18 cellular contexts compared by ENCODE assay signal in genomic region chrX:16469870-16470269, GRCh38.
DNase-seq lines count a peak whose midpoint lies in the region; ATAC-seq and TF ChIP-seq lines count a peak whose summit lies in the region.
"Had no signal": no experiment of that assay in that cellular context is flagged by ENCODE, and none has a peak within 500 bp of the region (broad histone marks: within the 10 kb centered on the region; RNA-seq: fewer than 3 reads in every experiment).

No MANE protein-coding gene starts in this region.

- H3K27ac ChIP-seq in A673 (ENCODE audit: low read depth, low read length, poor library complexity, severe bottlenecking) (no peak overlapping the region), OCI-LY1 (ENCODE audit: low read depth, low read length, poor library complexity, severe bottlenecking) (no peak overlapping the region), endodermal cell (ENCODE audit: low read depth, low read length) (no peak overlapping the region), hepatocyte (no peak overlapping the region)
- H3K27ac ChIP-seq in naive thymus-derived CD4-positive, alpha-beta T cell (ENCODE audit: low read depth, low read length) = no peak overlapping the region
- H3K27ac ChIP-seq: ascending aorta, SK-N-MC had no signal

- H3K27ac Mint-ChIP-seq in endodermal cell (no peak overlapping the region), type B pancreatic cell (no peak overlapping the region)
- H3K27ac Mint-ChIP-seq in naive thymus-derived CD4-positive, alpha-beta T cell = no peak overlapping the region
- H3K27ac Mint-ChIP-seq: activated CD4-positive, alpha-beta T cell treated with anti-CD3 and anti-CD28 coated beads, Interleukin-2, amount 10 ng/mL, durations not matched to agents 7 days and 5 days; IgD-negative memory B cell had no signal

- H3K9me3 Mint-ChIP-seq in endodermal cell = peaks cover 5% of the 10 kb centered on the region
- H3K9me3 Mint-ChIP-seq in naive thymus-derived CD4-positive, alpha-beta T cell = no peaks in the 10 kb centered on the region
- H3K9me3 Mint-ChIP-seq in type B pancreatic cell = no peaks in the 10 kb centered on the region
- H3K9me3 Mint-ChIP-seq: activated CD4-positive, alpha-beta T cell treated with anti-CD3 and anti-CD28 coated beads, Interleukin-2, amount 10 ng/mL, durations not matched to agents 7 days and 5 days; IgD-negative memory B cell had no signal

- H3K4me1 Mint-ChIP-seq in endodermal cell (peaks cover 26% of the 10 kb centered on the region), type B pancreatic cell (ENCODE audit: unreplicated experiment) (peaks cover 9% of the 10 kb centered on the region)
- peaks cover 0 to 22% (median 6%) of the 10 kb centered on the region in 7 donors for H3K4me1 Mint-ChIP-seq in naive thymus-derived CD4-positive, alpha-beta T cell
- H3K4me1 Mint-ChIP-seq: IgD-negative memory B cell had no signal

- H3K36me3 Mint-ChIP-seq in endodermal cell (ENCODE audit: low read depth) (peaks cover 23% of the 10 kb centered on the region), type B pancreatic cell (no peaks in the 10 kb centered on the region)
- no peaks in the 10 kb centered on the region for H3K36me3 Mint-ChIP-seq in naive thymus-derived CD4-positive, alpha-beta T cell
- H3K36me3 Mint-ChIP-seq: IgD-negative memory B cell had no signal

- CTCF ChIA-PET in A673 (lab: Charles Lee) = interaction anchor here (0.7 kb wide), 1 partner anchor 233 kb away, joined by 8 read pairs; no protein-coding TSS in a partner anchor
- CTCF ChIA-PET in naive thymus-derived CD4-positive, alpha-beta T cell (lab: Charles Lee) = no interaction called here

- WGBS in endodermal cell (ENCODE audit: insufficient coverage in 1 of 2, insufficient read length in 1 of 2), 2 experiments = 94% methylated on average over 5 of the region's 5 CpGs; no CpG with 5 or more reads in 1 of the 2 experiments
- WGBS in hepatocyte (ENCODE audit: low lambda C conversion rate, missing lambda C conversion rate) = 91% methylated on average over 5 of the region's 5 CpGs

- H3K9me3 ChIP-seq in A673 (ENCODE audit: low read depth, low read length, poor library complexity, severe bottlenecking) (no peaks in the 10 kb centered on the region), OCI-LY1 (ENCODE audit: low read length) (no peaks in the 10 kb centered on the region), endodermal cell (ENCODE audit: control insufficient read depth, low read length) (no peaks in the 10 kb centered on the region), hepatocyte (ENCODE audit: low read depth) (no peaks in the 10 kb centered on the region)
- no peaks in the 10 kb centered on the region for H3K9me3 ChIP-seq in naive thymus-derived CD4-positive, alpha-beta T cell (ENCODE audit: control insufficient read depth in 2 of 3, low read length in 3 of 3)
- H3K9me3 ChIP-seq: ascending aorta had no signal

- no peak overlapping the region for H3K4me3 ChIP-seq in A673 (ENCODE audit: low read depth, low read length, poor library complexity, severe bottlenecking)
- no peak overlapping the region for H3K4me3 ChIP-seq in GM12875 (ENCODE audit: low read depth, low read length)
- no peak overlapping the region for H3K4me3 ChIP-seq in OCI-LY1 (ENCODE audit: low read depth, low read length, poor library complexity, severe bottlenecking)
- no peak overlapping the region for H3K4me3 ChIP-seq in endodermal cell (ENCODE audit: low read length)
- no peak overlapping the region for H3K4me3 ChIP-seq in hepatocyte
- no peak overlapping the region for H3K4me3 ChIP-seq in naive thymus-derived CD4-positive, alpha-beta T cell (ENCODE audit: low read length)
- H3K4me3 ChIP-seq: ascending aorta, SK-N-MC had no signal

- H2AFZ ChIP-seq in OCI-LY1 (ENCODE audit: low read length) = no peak overlapping the region
- no peak overlapping the region for H2AFZ ChIP-seq in hepatocyte

- H3K27me3 ChIP-seq in A673 (replicated peaks; ENCODE audit: insufficient read depth, low read depth, low read length, poor library complexity) = peaks cover 6% of the 10 kb centered on the region
- H3K27me3 ChIP-seq in OCI-LY1 (ENCODE audit: insufficient read depth, low read length) = no peaks in the 10 kb centered on the region
- no peaks in the 10 kb centered on the region for H3K27me3 ChIP-seq in endodermal cell (ENCODE audit: control insufficient read depth, insufficient read depth, low read length, poor library complexity, severe bottlenecking)
- H3K27me3 ChIP-seq in hepatocyte = no peaks in the 10 kb centered on the region
- no peaks in the 10 kb centered on the region for H3K27me3 ChIP-seq in naive thymus-derived CD4-positive, alpha-beta T cell (ENCODE audit: control insufficient read depth in 2 of 2, insufficient read depth in 2 of 2, low read length in 2 of 2)
- H3K27me3 ChIP-seq: ascending aorta had no signal

- no peaks in the 10 kb centered on the region for H3K9me2 ChIP-seq in OCI-LY1 (ENCODE audit: low read depth, low read length)
- no peaks in the 10 kb centered on the region for H3K9me2 ChIP-seq in hepatocyte (replicated peaks; ENCODE audit: insufficient read depth)

- no peak for ATAC-seq in naive thymus-derived CD4-positive, alpha-beta T cell
- ATAC-seq: right cardiac atrium had no signal

- intact Hi-C loops in A673 (cut with micrococcal nuclease; ENCODE audit: unreplicated experiment) = no loop called here
- intact Hi-C loops in naive thymus-derived CD4-positive, alpha-beta T cell (cut with micrococcal nuclease) = no loop called here

- POLR2A ChIA-PET in A673 (lab: Charles Lee; ENCODE audit: low non-redundant PET) = no interaction called here
- POLR2A ChIA-PET in naive thymus-derived CD4-positive, alpha-beta T cell (lab: Charles Lee) = no interaction called here

- peak; percentile 32; the same call in 1 of the 2 replicates for TF ChIP-seq CTCF in A673 (conservative IDR thresholded peaks at IDR 0.05; ENCODE audit: low read depth, low read length)
- peak; percentile 18; the same call in 1 of the 2 replicates for TF ChIP-seq CTCF in GM12875 (IDR thresholded peaks at IDR 0.05; ENCODE audit: borderline replicate concordance, insufficient read depth, low read depth, low read length)
- peak; percentile 32; the same call in 1 of the 2 replicates for TF ChIP-seq CTCF in OCI-LY1 (IDR thresholded peaks at IDR 0.05; ENCODE audit: low read length)
- TF ChIP-seq CTCF in endodermal cell (conservative IDR thresholded peaks at IDR 0.05) = peak; percentile 68
- no peak for TF ChIP-seq CTCF in hepatocyte (IDR thresholded peaks at IDR 0.05; ENCODE audit: poor library complexity)
- no peak for TF ChIP-seq CTCF in type B pancreatic cell (conservative IDR thresholded peaks at IDR 0.05)

- H3K36me3 ChIP-seq in A673 (ENCODE audit: insufficient read depth, low read length, poor library complexity, severe bottlenecking) (no peaks in the 10 kb centered on the region), OCI-LY1 (ENCODE audit: insufficient read depth, low read length) (no peaks in the 10 kb centered on the region), endodermal cell (ENCODE audit: control insufficient read depth, insufficient read depth, low read length) (no peaks in the 10 kb centered on the region), hepatocyte (replicated peaks; ENCODE audit: insufficient read depth, low read depth) (no peaks in the 10 kb centered on the region)
- H3K36me3 ChIP-seq in naive thymus-derived CD4-positive, alpha-beta T cell (ENCODE audit: control insufficient read depth in 2 of 3, insufficient read depth in 3 of 3, low read length in 3 of 3) = no peaks in the 10 kb centered on the region
- H3K36me3 ChIP-seq: ascending aorta had no signal

- no peaks in the 10 kb centered on the region for H3K27me3 Mint-ChIP-seq in endodermal cell (ENCODE audit: insufficient read depth)
- H3K27me3 Mint-ChIP-seq in naive thymus-derived CD4-positive, alpha-beta T cell = no peaks in the 10 kb centered on the region
- H3K27me3 Mint-ChIP-seq in type B pancreatic cell = no peaks in the 10 kb centered on the region
- H3K27me3 Mint-ChIP-seq: activated CD4-positive, alpha-beta T cell treated with anti-CD3 and anti-CD28 coated beads, Interleukin-2, amount 10 ng/mL, durations not matched to agents 7 days and 5 days had no signal

- H3K4me3 Mint-ChIP-seq in endodermal cell (no peak overlapping the region), type B pancreatic cell (no peak overlapping the region)
- no peak overlapping the region for H3K4me3 Mint-ChIP-seq in naive thymus-derived CD4-positive, alpha-beta T cell
- H3K4me3 Mint-ChIP-seq: activated CD4-positive, alpha-beta T cell treated with anti-CD3 and anti-CD28 coated beads, Interleukin-2, amount 10 ng/mL, durations not matched to agents 7 days and 5 days; IgD-negative memory B cell had no signal

- H4K20me1 ChIP-seq in OCI-LY1 (ENCODE audit: insufficient read depth, low read length) = no peaks in the 10 kb centered on the region
- no peaks in the 10 kb centered on the region for H4K20me1 ChIP-seq in hepatocyte (ENCODE audit: insufficient read depth, poor library complexity, severe bottlenecking)

- H3K9ac ChIP-seq in OCI-LY1 (ENCODE audit: low read length) (no peak overlapping the region), endodermal cell (ENCODE audit: extremely low read depth, low read length, poor library complexity, severe bottlenecking) (no peak overlapping the region)

- DNase-seq in A673 (ENCODE audit: low spot score) = no peak
- peak; percentile 74 for DNase-seq in endodermal cell
- DNase-seq in hepatocyte (ENCODE audit: low spot score) = no peak
- DNase-seq in naive thymus-derived CD4-positive, alpha-beta T cell = no peak
- DNase-seq in activated gamma-delta T cell treated with Interleukin-2 at 50 U/mL for 16 hours = no peak
- DNase-seq in type B pancreatic cell (ENCODE audit: extremely low spot score, unreplicated experiment) = no peak
- DNase-seq: activated CD4-positive, alpha-beta T cell treated with anti-CD3 and anti-CD28 coated beads, Interleukin-2, amount 10 ng/mL, durations not matched to agents 7 days and 5 days; activated naive CD4-positive, alpha-beta T cell treated with Interleukin-2 at 50 U/mL for 16 hours; cortex of kidney; glutamatergic neuron; kidney; NCI-H1105; right cardiac atrium had no signal

- H3K79me2 ChIP-seq in OCI-LY1 (ENCODE audit: insufficient read depth, low read length) = no peaks in the 10 kb centered on the region
- no peaks in the 10 kb centered on the region for H3K79me2 ChIP-seq in hepatocyte

- H3K4me1 ChIP-seq in A673 (ENCODE audit: insufficient read depth, low read length, poor library complexity, severe bottlenecking) (no peaks in the 10 kb centered on the region), OCI-LY1 (ENCODE audit: insufficient read depth, low read length, severe bottlenecking) (no peaks in the 10 kb centered on the region), endodermal cell (ENCODE audit: control insufficient read depth, insufficient read depth, low read length) (no peaks in the 10 kb centered on the region), hepatocyte (ENCODE audit: insufficient read depth) (no peaks in the 10 kb centered on the region)
- no peaks in the 10 kb centered on the region for H3K4me1 ChIP-seq in naive thymus-derived CD4-positive, alpha-beta T cell (ENCODE audit: control insufficient read depth in 2 of 2, insufficient read depth in 2 of 2, low read length in 2 of 2)
- H3K4me1 ChIP-seq: ascending aorta had no signal

- no peak overlapping the region for H3K4me2 ChIP-seq in OCI-LY1 (ENCODE audit: low read length)
- no peak overlapping the region for H3K4me2 ChIP-seq in hepatocyte

- BruUV-seq in A673 (replicated peaks; lab: Mats Ljungman, UMichigan) = no TSS peak

- no peaks in the 10 kb centered on the region for H3F3A ChIP-seq in OCI-LY1 (ENCODE audit: insufficient read depth, low read length)

Comparison
In these comparisons a context has a peak if more than half of its experiments do, and no peak if none do; other contexts are left out.
1. CTCF ChIP-seq: peak in A673 (single experiment), GM12875 (single experiment), OCI-LY1 (single experiment) and endodermal cell (single experiment); none in hepatocyte (single experiment) and type B pancreatic cell (single experiment).